ENCODE assay signal across 8 cellular contexts in genomic region chr11:95248666-95249467, GRCh38. TPM values are rescaled to one million over a fixed set of nuclear protein-coding genes. Genes with fewer than 3 reads are reported as not detected.
A peak's percentile ranks its signal among the peaks of the same experiment; 100 is the strongest.
DNase-seq lines count a peak whose midpoint lies in the region; ATAC-seq and TF ChIP-seq lines count a peak whose summit lies in the region.

No MANE protein-coding gene starts in this region.

- TF ChIP-seq CTCF in GM13976 (IDR thresholded peaks at IDR 0.05; ENCODE audit: borderline replicate concordance, control extremely low read depth, extremely low read depth, insufficient read depth, missing control alignments) = no peak
- no peak for TF ChIP-seq CTCF in uterus (IDR thresholded peaks at IDR 0.05)

- no peaks in the 10 kb centered on the region for H4K20me1 ChIP-seq in GM23248 (ENCODE audit: insufficient read depth)

- peaks cover 33% of the 10 kb centered on the region for H3K4me1 ChIP-seq in iPS-18a (ENCODE audit: control insufficient read depth, low read depth, low read length)
- H3K4me1 ChIP-seq in GM23248 (ENCODE audit: insufficient read depth) = 0 out of 2 replicates have a peak, but pooled peaks cover 5% of the 10 kb centered on the region
- peaks cover 0 to 7% of the 10 kb centered on the region in 2 donors for H3K4me1 ChIP-seq in uterus

- H3K27ac ChIP-seq in iPS-18a (ENCODE audit: low read length) = peak overlapping the region; percentile 61
- no peak overlapping the region for H3K27ac ChIP-seq in GM23248
- no peak overlapping the region for H3K27ac ChIP-seq in uterus

- H3F3A ChIP-seq in GM23248 (ENCODE audit: insufficient read depth) = 0 out of 2 replicates have a peak, but pooled peaks cover 5% of the 10 kb centered on the region

- no peaks in the 10 kb centered on the region for H3K36me3 ChIP-seq in iPS-18a (ENCODE audit: control insufficient read depth, low read depth, low read length)
- no peaks in the 10 kb centered on the region for H3K36me3 ChIP-seq in GM23248 (ENCODE audit: low read depth)
- H3K36me3 ChIP-seq in uterus = no peaks in the 10 kb centered on the region

- in situ Hi-C loops in GM13976 (cut with MboI; ENCODE audit: low sequenced_read_pairs, unreplicated experiment) = no loop called here
- in situ Hi-C loops in GM23248 (cut with MboI) = no loop called here

- no peak overlapping the region for H3K4me3 ChIP-seq in iPS-18a (ENCODE audit: low read length)
- no peak overlapping the region for H3K4me3 ChIP-seq in GM23248
- no peak overlapping the region for H3K4me3 ChIP-seq in uterus

- DNase-seq in GM13976 (ENCODE audit: low spot score) = peak; percentile 16
- no peak for DNase-seq in NCI-H2081 (lab: John Stamatoyannopoulos, UW)
- DNase-seq in SKM-1 treated with dmso at 0.1 percent for 144 hours (lab: John Stamatoyannopoulos, UW; ENCODE audit: unreplicated experiment) = no peak
- DNase-seq in GM23248 = no peak
- DNase-seq in uterus = no peak

- H3K4me2 ChIP-seq in GM23248 (ENCODE audit: unreplicated experiment) = no peak overlapping the region

- ATAC-seq in GM19463 (IDR thresholded peaks at IDR 0.05; ENCODE audit: unreplicated experiment) (peak; percentile 72), HG03103 (IDR thresholded peaks at IDR 0.05; ENCODE audit: low read depth, unreplicated experiment) (peak; percentile 86)

- 86 to 88% methylated on average over 4 of the region's 4 CpGs for WGBS in GM23248 (ENCODE audit: low coverage in 1 of 2, low lambda C conversion rate in 2 of 2, missing lambda C conversion rate in 2 of 2), 2 experiments

- H3K27me3 ChIP-seq in iPS-18a (ENCODE audit: control insufficient read depth, insufficient read depth, low read length) (no peaks in the 10 kb centered on the region), GM23248 (replicated peaks; ENCODE audit: insufficient read depth) (no peaks in the 10 kb centered on the region), uterus (no peaks in the 10 kb centered on the region)

- intact Hi-C loops in uterus (cut with DNase I; ENCODE audit: low total_unique reads) = no loop called here

- H3K9me3 ChIP-seq in iPS-18a (ENCODE audit: control insufficient read depth, low read depth, low read length) (no peaks in the 10 kb centered on the region), GM23248 (ENCODE audit: low read depth) (no peaks in the 10 kb centered on the region), uterus (no peaks in the 10 kb centered on the region)

- H3K9me2 ChIP-seq in GM23248 (ENCODE audit: insufficient read depth) = no peaks in the 10 kb centered on the region

- H3K9ac ChIP-seq in iPS-18a (ENCODE audit: low read length) = peak overlapping the region; percentile 46
- H3K9ac ChIP-seq in GM23248 = no peak overlapping the region

- TF ChIP-seq POLR2A in uterus (IDR thresholded peaks at IDR 0.05) = no peak

- no peaks in the 10 kb centered on the region for H3K79me2 ChIP-seq in GM23248 (ENCODE audit: insufficient read depth)

- no peak overlapping the region for H2AFZ ChIP-seq in GM23248

RNA-seq across cellular contexts. Expression of gene SESN3, which starts 17.9 kb away (rescaled TPM):
- 19.2 TPM in 2 replicates for total RNA-seq in GM23248 (2014; rRNA removed; shearing (Covaris generic))
- 2.8 and 2.9 TPM in 2 replicates for polyA plus RNA-seq in GM23248 (2016; fragmentation: Nextera tagmentation; extraction: Ambion mirVana)
- total RNA-seq in uterus = 100 to 1,000 TPM in 1 of 4 donors, 10 to 100 TPM in 3; 19.7 to 188 (median 39.3) TPM
